1 cellular context compared by ENCODE assay signal in the genomic region with DNA sequence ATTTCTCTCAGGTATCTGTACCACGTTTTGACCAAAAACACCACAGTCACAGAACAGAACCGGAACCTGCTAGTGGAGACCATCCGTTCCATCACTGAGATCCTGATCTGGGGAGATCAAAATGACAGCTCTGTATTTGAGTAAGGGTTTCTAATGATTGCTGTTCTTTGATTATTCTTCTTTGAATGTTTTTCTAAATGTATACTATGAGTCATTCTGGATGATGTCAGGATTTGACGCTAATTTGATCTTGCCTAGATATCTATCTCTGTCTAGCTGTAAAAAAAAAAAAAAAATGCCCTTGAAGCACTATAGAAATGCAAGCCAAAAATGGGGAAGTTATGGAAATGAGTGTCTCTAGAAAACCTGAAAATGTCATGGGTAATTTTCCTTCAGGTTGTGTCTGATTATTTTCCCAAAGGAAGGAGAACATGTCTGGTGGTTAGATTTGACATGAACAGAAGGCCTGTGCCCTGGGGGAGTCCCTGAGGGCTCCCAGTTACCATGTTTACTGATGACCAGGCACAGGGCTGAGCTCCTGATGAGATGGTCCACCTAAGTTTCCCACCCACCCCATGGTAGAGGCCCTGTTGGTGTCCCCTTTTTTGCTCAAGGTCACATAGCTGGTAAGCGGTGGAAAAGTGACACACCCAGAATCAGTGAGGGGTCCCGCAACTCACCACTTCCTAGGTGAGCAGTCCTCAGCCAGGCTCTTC.
TF ChIP-seq lines count a peak whose summit lies in the region.

No MANE protein-coding gene starts in this region.

TF ChIP-seq in WTC11, 78 proteins besides CTCF, POLR2A, EP300 and RAD21 (continued from another document):
- TF ChIP-seq, protein P1, sequence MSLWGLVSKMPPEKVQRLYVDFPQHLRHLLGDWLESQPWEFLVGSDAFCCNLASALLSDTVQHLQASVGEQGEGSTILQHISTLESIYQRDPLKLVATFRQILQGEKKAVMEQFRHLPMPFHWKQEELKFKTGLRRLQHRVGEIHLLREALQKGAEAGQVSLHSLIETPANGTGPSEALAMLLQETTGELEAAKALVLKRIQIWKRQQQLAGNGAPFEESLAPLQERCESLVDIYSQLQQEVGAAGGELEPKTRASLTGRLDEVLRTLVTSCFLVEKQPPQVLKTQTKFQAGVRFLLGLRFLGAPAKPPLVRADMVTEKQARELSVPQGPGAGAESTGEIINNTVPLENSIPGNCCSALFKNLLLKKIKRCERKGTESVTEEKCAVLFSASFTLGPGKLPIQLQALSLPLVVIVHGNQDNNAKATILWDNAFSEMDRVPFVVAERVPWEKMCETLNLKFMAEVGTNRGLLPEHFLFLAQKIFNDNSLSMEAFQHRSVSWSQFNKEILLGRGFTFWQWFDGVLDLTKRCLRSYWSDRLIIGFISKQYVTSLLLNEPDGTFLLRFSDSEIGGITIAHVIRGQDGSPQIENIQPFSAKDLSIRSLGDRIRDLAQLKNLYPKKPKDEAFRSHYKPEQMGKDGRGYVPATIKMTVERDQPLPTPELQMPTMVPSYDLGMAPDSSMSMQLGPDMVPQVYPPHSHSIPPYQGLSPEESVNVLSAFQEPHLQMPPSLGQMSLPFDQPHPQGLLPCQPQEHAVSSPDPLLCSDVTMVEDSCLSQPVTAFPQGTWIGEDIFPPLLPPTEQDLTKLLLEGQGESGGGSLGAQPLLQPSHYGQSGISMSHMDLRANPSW (CRISPR knock-in tag; conservative IDR thresholded peaks at IDR 0.05; ENCODE audit: low read depth), result no peak
- no peak for TF ChIP-seq ZMAT4 (CRISPR knock-in tag; IDR thresholded peaks at IDR 0.05)
- TF ChIP-seq MAX (CRISPR knock-in tag; IDR thresholded peaks at IDR 0.05), result no peak
- no peak for TF ChIP-seq ZNF138 (CRISPR knock-in tag; conservative IDR thresholded peaks at IDR 0.05)
- TF ChIP-seq PREB (CRISPR knock-in tag; IDR thresholded peaks at IDR 0.05; ENCODE audit: borderline replicate concordance), result no peak
- no peak for TF ChIP-seq TP53 (CRISPR knock-in tag; IDR thresholded peaks at IDR 0.05)
